Comparison of ENCODE assay signal across 13 cellular contexts in the genomic region with DNA sequence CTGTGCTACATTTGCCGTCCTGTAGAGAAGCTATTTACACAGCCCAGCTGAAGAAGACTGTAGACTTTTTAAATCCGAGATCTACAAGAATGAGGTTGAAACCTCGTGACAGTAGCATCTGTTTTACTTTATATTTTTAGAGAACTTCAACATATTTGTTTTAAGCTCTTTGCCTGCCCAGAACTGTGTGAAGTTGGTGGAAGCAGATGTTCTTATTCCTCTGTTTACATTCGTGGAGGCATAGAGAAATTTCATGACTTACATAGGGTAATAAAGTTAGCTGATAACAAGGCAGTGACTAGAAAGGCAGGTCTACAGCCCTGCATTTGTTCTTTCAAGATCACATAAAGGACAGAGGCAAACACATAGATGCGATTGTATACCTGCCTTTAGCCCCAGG. TPM values are rescaled to one million over a fixed set of nuclear protein-coding genes. Genes with fewer than 3 reads are reported as not detected.
A peak's percentile ranks its signal among the peaks of the same experiment; 100 is the strongest.
DNase-seq lines count a peak whose midpoint lies in the region; ATAC-seq and TF ChIP-seq lines count a peak whose summit lies in the region.
"Had no signal": no experiment of that assay in that cellular context is flagged by ENCODE, and none has a peak within 500 bp of the region (broad histone marks: within the 10 kb centered on the region; RNA-seq: fewer than 3 reads in every experiment).

No MANE protein-coding gene starts in this region.

- H3K9ac ChIP-seq in adipocyte (ENCODE audit: low read length) = no peak overlapping the region

- H3K27ac ChIP-seq in tibial artery = peak overlapping the region; percentile 70 to 74
- H3K27ac ChIP-seq: thyroid gland had no signal

- H3K9me3 ChIP-seq in adipocyte (ENCODE audit: control insufficient read depth, low read length) = no peaks in the 10 kb centered on the region
- H3K9me3 ChIP-seq in tibial artery = no peaks in the 10 kb centered on the region
- H3K9me3 ChIP-seq: thyroid gland had no signal

- ATAC-seq in HG02763 (IDR thresholded peaks at IDR 0.05; ENCODE audit: unreplicated experiment) (no peak), omental fat pad (ENCODE audit: low FRiP score) (no peak), GM19035 (IDR thresholded peaks at IDR 0.05; ENCODE audit: unreplicated experiment) (no peak)
- ATAC-seq: effector memory CD8-positive, alpha-beta T cell had no signal

- H3K36me3 ChIP-seq in adipocyte (ENCODE audit: control insufficient read depth, insufficient read depth, low read length, severe bottlenecking) (no peaks in the 10 kb centered on the region), tibial artery (no peaks in the 10 kb centered on the region)
- H3K36me3 ChIP-seq: thyroid gland had no signal

- intact Hi-C loops in tibial artery (cut with DNase I; ENCODE audit: low total_unique reads) = loop anchor here (5.0 kb wide), 1 partner anchor 184 kb away; no protein-coding TSS in a partner anchor

- H3K4me3 ChIP-seq in adipocyte (ENCODE audit: low read length) (no peak overlapping the region), tibial artery (no peak overlapping the region)
- H3K4me3 ChIP-seq: thyroid gland had no signal

- TF ChIP-seq CTCF in tibial artery (IDR thresholded peaks at IDR 0.05) (no peak), omental fat pad (IDR thresholded peaks at IDR 0.05) (no peak)

- H3K27me3 ChIP-seq in adipocyte (replicated peaks; ENCODE audit: control insufficient read depth, insufficient read depth, low read length) (no peaks in the 10 kb centered on the region), tibial artery (no peaks in the 10 kb centered on the region)
- H3K27me3 ChIP-seq: thyroid gland had no signal

- H3K4me1 ChIP-seq in adipocyte (ENCODE audit: control insufficient read depth, insufficient read depth, low read length) (peaks cover 6% of the 10 kb centered on the region), tibial artery (peaks cover 0 to 22% (median 9%) of the 10 kb centered on the region in 4 donors)

- DNase-seq in NCI-H2171 treated with DMSO at 0.1 percent for 48 hours (lab: John Stamatoyannopoulos, UW) = peak; percentile 41
- no peak for DNase-seq in NCI-H2171 (lab: John Stamatoyannopoulos, UW)
- DNase-seq in adipocyte (ENCODE audit: low read depth) = peak; percentile 74
- DNase-seq in iris pigment epithelial cell (ENCODE audit: low read depth) = peak; percentile 67
- DNase-seq in tibial artery = no peak
- DNase-seq in omental fat pad (ENCODE audit: low spot score) = no peak
- DNase-seq: activated gamma-delta T cell treated with Interleukin-2 at 50 U/mL for 16 hours; effector memory CD8-positive, alpha-beta T cell; islet precursor cell; NCI-H1048; thyroid gland had no signal

RNA-seq across cellular contexts. Expression of gene MAP3K20, which starts 47.0 kb away (rescaled TPM):
- 10 to 100 TPM; 33.0 to 56.1 (median 44.4) TPM for total RNA-seq in omental fat pad

Comparison
In these comparisons a context has a peak if more than half of its experiments do, and no peak if none do; other contexts are left out.
1. DNase-seq: peak in NCI-H2171 treated with DMSO at 0.1 percent for 48 hours (single experiment), adipocyte (single experiment) and iris pigment epithelial cell (single experiment); none in NCI-H2171 (single experiment), tibial artery (0 of 2) and omental fat pad (single experiment).